12 cellular contexts compared by ENCODE assay signal in genomic region chr4:153450545-153450917, GRCh38. TPM values are rescaled to one million over a fixed set of nuclear protein-coding genes. Genes with fewer than 3 reads are reported as not detected.
DNase-seq lines count a peak whose midpoint lies in the region; ATAC-seq and TF ChIP-seq lines count a peak whose summit lies in the region.
"Had no signal": no experiment of that assay in that cellular context is flagged by ENCODE, and none has a peak within 500 bp of the region (broad histone marks: within the 10 kb centered on the region; RNA-seq: fewer than 3 reads in every experiment).

No MANE protein-coding gene starts in this region.

- H3K9me3 Mint-ChIP-seq in activated CD8-positive, alpha-beta T cell treated with anti-CD3 and anti-CD28 coated beads for 36 hours: no peaks in the 10 kb centered on the region
- no peaks in the 10 kb centered on the region for H3K9me3 Mint-ChIP-seq in nephron

- peak overlapping the region; percentile 88 for H3K27ac Mint-ChIP-seq in activated CD8-positive, alpha-beta T cell treated with anti-CD3 and anti-CD28 coated beads for 36 hours
- H3K27ac Mint-ChIP-seq in nephron: peak overlapping the region; percentile 48 to 82 (median 72)
- H3K27ac Mint-ChIP-seq: brain had no signal

- intact Hi-C loops in activated CD8-positive, alpha-beta T cell treated with anti-CD3 and anti-CD28 coated beads for 36 hours (cut with micrococcal nuclease): no loop called here

- peak; percentile 47 for DNase-seq in activated CD8-positive, alpha-beta T cell treated with anti-CD3 and anti-CD28 coated beads for 36 hours
- DNase-seq in SHP77 (lab: John Stamatoyannopoulos, UW): no peak
- DNase-seq: hippocampal formation; NCI-H1436; NCI-H774; stimulated activated naive CD4-positive, alpha-beta T cell treated with Interleukin-2 at 50 U/mL for 16 hours had no signal

- ATAC-seq in GM18498 (IDR thresholded peaks at IDR 0.05; ENCODE audit: unreplicated experiment) (peak; percentile 51), HG02610 (IDR thresholded peaks at IDR 0.05; ENCODE audit: unreplicated experiment) (peak; percentile 59), GM18870 (IDR thresholded peaks at IDR 0.05; ENCODE audit: unreplicated experiment) (no peak), GM21367 (IDR thresholded peaks at IDR 0.05; ENCODE audit: unreplicated experiment) (no peak)
- ATAC-seq in activated CD8-positive, alpha-beta T cell treated with anti-CD3 and anti-CD28 coated beads for 36 hours: peak; percentile 82

- H3K27me3 Mint-ChIP-seq in activated CD8-positive, alpha-beta T cell treated with anti-CD3 and anti-CD28 coated beads for 36 hours: no peaks in the 10 kb centered on the region
- peaks cover 4% of the 10 kb centered on the region for H3K27me3 Mint-ChIP-seq in nephron (ENCODE audit: low read depth)

- no peaks in the 10 kb centered on the region for H3K36me3 Mint-ChIP-seq in activated CD8-positive, alpha-beta T cell treated with anti-CD3 and anti-CD28 coated beads for 36 hours (ENCODE audit: low read depth)
- no peaks in the 10 kb centered on the region for H3K36me3 Mint-ChIP-seq in nephron (ENCODE audit: low read depth)
- H3K36me3 Mint-ChIP-seq: brain had no signal

- POLR2A ChIA-PET in activated CD8-positive, alpha-beta T cell treated with anti-CD3 and anti-CD28 coated beads for 36 hours (lab: Charles Lee): interaction anchor here (4.1 kb wide), 1 partner anchor 16 kb away, joined by 14 read pairs; the partner anchor contains the start of gene TMEM131L

- TF ChIP-seq CTCF in activated CD8-positive, alpha-beta T cell treated with anti-CD3 and anti-CD28 coated beads for 36 hours (IDR thresholded peaks at IDR 0.05): no peak
- no peak for TF ChIP-seq CTCF in nephron (IDR thresholded peaks at IDR 0.05; ENCODE audit: unreplicated experiment in 3 of 3)

- peak overlapping the region; percentile 37 for H3K4me3 Mint-ChIP-seq in activated CD8-positive, alpha-beta T cell treated with anti-CD3 and anti-CD28 coated beads for 36 hours
- no peak overlapping the region for H3K4me3 Mint-ChIP-seq in nephron
- H3K4me3 Mint-ChIP-seq: brain had no signal

- H3K4me1 Mint-ChIP-seq in activated CD8-positive, alpha-beta T cell treated with anti-CD3 and anti-CD28 coated beads for 36 hours (ENCODE audit: low read depth): peaks cover 14% of the 10 kb centered on the region
- H3K4me1 Mint-ChIP-seq in nephron: peaks cover 31% of the 10 kb centered on the region

- CTCF ChIA-PET in activated CD8-positive, alpha-beta T cell treated with anti-CD3 and anti-CD28 coated beads for 36 hours (lab: Charles Lee): interaction anchor here (4.3 kb wide), 1 partner anchor 15 kb away, joined by 18 read pairs; the partner anchor contains the start of gene TMEM131L

RNA-seq across cellular contexts. Expression of gene TMEM131L, which starts 15.6 kb away (rescaled TPM):
- total RNA-seq in activated CD8-positive, alpha-beta T cell treated with anti-CD3 and anti-CD28 coated beads for 36 hours: 10 to 100 TPM; 51.7 to 52.4 TPM

Comparison
In these comparisons a context has a peak if more than half of its experiments do, and no peak if none do; other contexts are left out.
1. ATAC-seq: peak in GM18498 (single experiment), HG02610 (single experiment) and activated CD8-positive, alpha-beta T cell treated with anti-CD3 and anti-CD28 coated beads for 36 hours (single experiment); none in GM18870 (single experiment) and GM21367 (single experiment).